In genomic region chr6:87705070-87705691, GRCh38 we compare ENCODE assay signal across 1 cellular context.
TF ChIP-seq lines count a peak whose summit lies in the region.

No MANE protein-coding gene starts in this region.

TF ChIP-seq in GM12878, 131 proteins besides CTCF, POLR2A, EP300 and RAD21 (continued from another document and continues in another):
- TF ChIP-seq, protein P1, sequence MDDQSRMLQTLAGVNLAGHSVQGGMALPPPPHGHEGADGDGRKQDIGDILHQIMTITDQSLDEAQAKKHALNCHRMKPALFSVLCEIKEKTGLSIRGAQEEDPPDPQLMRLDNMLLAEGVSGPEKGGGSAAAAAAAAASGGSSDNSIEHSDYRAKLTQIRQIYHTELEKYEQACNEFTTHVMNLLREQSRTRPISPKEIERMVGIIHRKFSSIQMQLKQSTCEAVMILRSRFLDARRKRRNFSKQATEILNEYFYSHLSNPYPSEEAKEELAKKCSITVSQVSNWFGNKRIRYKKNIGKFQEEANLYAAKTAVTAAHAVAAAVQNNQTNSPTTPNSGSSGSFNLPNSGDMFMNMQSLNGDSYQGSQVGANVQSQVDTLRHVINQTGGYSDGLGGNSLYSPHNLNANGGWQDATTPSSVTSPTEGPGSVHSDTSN (IDR thresholded peaks at IDR 0.05; ENCODE audit: insufficient replicate concordance, low read depth, low read length): peak; percentile 55
- TF ChIP-seq CBFB (IDR thresholded peaks at IDR 0.05; ENCODE audit: low read depth) (peak; percentile 85), ZNF217 (IDR thresholded peaks at IDR 0.05) (peak; percentile 98), MEF2B (IDR thresholded peaks at IDR 0.05; ENCODE audit: partially characterized antibody, poor library complexity, severe bottlenecking) (peak; percentile 48), TCF7 (IDR thresholded peaks at IDR 0.05; ENCODE audit: borderline replicate concordance) (peak; percentile 70), ZNF24 (IDR thresholded peaks at IDR 0.05) (peak; percentile 55; the same call in 1 of the 2 replicates), BHLHE40 (IDR thresholded peaks at IDR 0.05; ENCODE audit: borderline replicate concordance in 1 of 2, low read depth in 2 of 2, low read length in 1 of 2) (peak in 1 of 2 experiments; percentile 52; a peak in 2 of 4 replicates), GATAD2B (conservative IDR thresholded peaks at IDR 0.05; ENCODE audit: low read depth) (0 out of 2 replicates have a peak, but pooled peaks have one; percentile 53), MAX (IDR thresholded peaks at IDR 0.05; ENCODE audit: low read depth, low read length) (no peak), JUNB (IDR thresholded peaks at IDR 0.05) (peak; percentile 94), PAX5 (IDR thresholded peaks at IDR 0.05; ENCODE audit: borderline replicate concordance, low read depth, low read length) (peak; percentile 74), ZBED1 (IDR thresholded peaks at IDR 0.05; ENCODE audit: borderline replicate concordance) (peak; percentile 82; the same call in 1 of the 2 replicates), YBX1 (IDR thresholded peaks at IDR 0.05) (no peak), CBX5 (IDR thresholded peaks at IDR 0.05; ENCODE audit: low read depth) (peak; percentile 86; the same call in 1 of the 2 replicates), RBBP5 (conservative IDR thresholded peaks at IDR 0.05) (no peak), BCL11A (IDR thresholded peaks at IDR 0.05; ENCODE audit: low read depth, low read length) (peak; percentile 86), CHD1 (IDR thresholded peaks at IDR 0.05; ENCODE audit: low read depth, low read length) (0 out of 2 replicates have a peak, but pooled peaks have one; percentile 24), MTA2 (IDR thresholded peaks at IDR 0.05; ENCODE audit: low read depth) (peak; percentile 87), FOXM1 (IDR thresholded peaks at IDR 0.05; ENCODE audit: low read depth, low read length) (peak; percentile 83), SP1 (IDR thresholded peaks at IDR 0.05; ENCODE audit: low read depth, low read length) (peak; percentile 45), ATF2 (IDR thresholded peaks at IDR 0.05; ENCODE audit: low read length) (peak; percentile 85), RELB (IDR thresholded peaks at IDR 0.05; ENCODE audit: low read depth) (peak; percentile 80; the same call in 1 of the 2 replicates), JUND (IDR thresholded peaks at IDR 0.05; ENCODE audit: low read depth, low read length) (peak; percentile 78), BACH1 (IDR thresholded peaks at IDR 0.05; ENCODE audit: borderline replicate concordance) (peak; percentile 95; the same call in 1 of the 2 replicates), TCF12 (IDR thresholded peaks at IDR 0.05; ENCODE audit: low read depth, low read length) (peak; percentile 63; the same call in 1 of the 2 replicates), SIX5 (IDR thresholded peaks at IDR 0.05; ENCODE audit: low read depth, low read length, severe bottlenecking) (no peak), KLF5 (IDR thresholded peaks at IDR 0.05; ENCODE audit: partially characterized antibody) (peak; percentile 43), PML (IDR thresholded peaks at IDR 0.05; ENCODE audit: low read length) (0 out of 2 replicates have a peak, but pooled peaks have one; percentile 36), MEF2A (IDR thresholded peaks at IDR 0.05; ENCODE audit: insufficient read depth, low read depth, low read length) (peak; percentile 41; the same call in 1 of the 2 replicates), ETV6 (conservative IDR thresholded peaks at IDR 0.05 in 1 of 2, IDR thresholded peaks at IDR 0.05 in 1 of 2; ENCODE audit: borderline replicate concordance in 1 of 2, low read depth in 1 of 2) (peak in 1 of 2 experiments; percentile 57; a peak in 1 of 4 replicates), NR2F1 (conservative IDR thresholded peaks at IDR 0.05) (peak; percentile 54), ATF7 (IDR thresholded peaks at IDR 0.05; ENCODE audit: low read depth) (peak; percentile 82), NFXL1 (IDR thresholded peaks at IDR 0.05; ENCODE audit: borderline replicate concordance) (no peak), SRF (IDR thresholded peaks at IDR 0.05; ENCODE audit: low read depth in 2 of 2, low read length in 2 of 2) (0 out of 4 replicates have a peak, but pooled peaks of 1 of the 2 experiments have one; percentile 15), NBN (IDR thresholded peaks at IDR 0.05) (peak; percentile 74), CREM (IDR thresholded peaks at IDR 0.05; ENCODE audit: low read depth) (peak; percentile 87)
- TF ChIP-seq, protein P2, sequence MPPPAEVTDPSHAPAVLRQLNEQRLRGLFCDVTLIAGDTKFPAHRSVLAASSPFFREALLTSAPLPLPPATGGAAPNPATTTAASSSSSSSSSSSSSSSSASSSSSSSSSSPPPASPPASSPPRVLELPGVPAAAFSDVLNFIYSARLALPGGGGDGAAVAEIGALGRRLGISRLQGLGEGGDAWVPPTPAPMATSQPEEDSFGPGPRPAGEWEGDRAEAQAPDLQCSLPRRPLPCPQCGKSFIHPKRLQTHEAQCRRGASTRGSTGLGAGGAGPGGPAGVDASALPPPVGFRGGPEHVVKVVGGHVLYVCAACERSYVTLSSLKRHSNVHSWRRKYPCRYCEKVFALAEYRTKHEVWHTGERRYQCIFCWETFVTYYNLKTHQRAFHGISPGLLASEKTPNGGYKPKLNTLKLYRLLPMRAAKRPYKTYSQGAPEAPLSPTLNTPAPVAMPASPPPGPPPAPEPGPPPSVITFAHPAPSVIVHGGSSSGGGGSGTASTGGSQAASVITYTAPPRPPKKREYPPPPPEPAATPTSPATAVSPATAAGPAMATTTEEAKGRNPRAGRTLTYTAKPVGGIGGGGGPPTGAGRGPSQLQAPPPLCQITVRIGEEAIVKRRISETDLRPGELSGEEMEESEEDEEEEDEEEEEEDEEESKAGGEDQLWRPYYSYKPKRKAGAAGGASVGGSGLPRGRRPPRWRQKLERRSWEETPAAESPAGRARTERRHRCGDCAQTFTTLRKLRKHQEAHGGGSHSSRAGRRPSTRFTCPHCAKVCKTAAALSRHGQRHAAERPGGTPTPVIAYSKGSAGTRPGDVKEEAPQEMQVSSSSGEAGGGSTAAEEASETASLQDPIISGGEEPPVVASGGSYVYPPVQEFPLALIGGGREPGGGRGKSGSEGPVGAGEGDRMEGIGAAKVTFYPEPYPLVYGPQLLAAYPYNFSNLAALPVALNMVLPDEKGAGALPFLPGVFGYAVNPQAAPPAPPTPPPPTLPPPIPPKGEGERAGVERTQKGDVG (CRISPR knock-in tag; IDR thresholded peaks at IDR 0.05): no peak
- TF ChIP-seq, protein P3, sequence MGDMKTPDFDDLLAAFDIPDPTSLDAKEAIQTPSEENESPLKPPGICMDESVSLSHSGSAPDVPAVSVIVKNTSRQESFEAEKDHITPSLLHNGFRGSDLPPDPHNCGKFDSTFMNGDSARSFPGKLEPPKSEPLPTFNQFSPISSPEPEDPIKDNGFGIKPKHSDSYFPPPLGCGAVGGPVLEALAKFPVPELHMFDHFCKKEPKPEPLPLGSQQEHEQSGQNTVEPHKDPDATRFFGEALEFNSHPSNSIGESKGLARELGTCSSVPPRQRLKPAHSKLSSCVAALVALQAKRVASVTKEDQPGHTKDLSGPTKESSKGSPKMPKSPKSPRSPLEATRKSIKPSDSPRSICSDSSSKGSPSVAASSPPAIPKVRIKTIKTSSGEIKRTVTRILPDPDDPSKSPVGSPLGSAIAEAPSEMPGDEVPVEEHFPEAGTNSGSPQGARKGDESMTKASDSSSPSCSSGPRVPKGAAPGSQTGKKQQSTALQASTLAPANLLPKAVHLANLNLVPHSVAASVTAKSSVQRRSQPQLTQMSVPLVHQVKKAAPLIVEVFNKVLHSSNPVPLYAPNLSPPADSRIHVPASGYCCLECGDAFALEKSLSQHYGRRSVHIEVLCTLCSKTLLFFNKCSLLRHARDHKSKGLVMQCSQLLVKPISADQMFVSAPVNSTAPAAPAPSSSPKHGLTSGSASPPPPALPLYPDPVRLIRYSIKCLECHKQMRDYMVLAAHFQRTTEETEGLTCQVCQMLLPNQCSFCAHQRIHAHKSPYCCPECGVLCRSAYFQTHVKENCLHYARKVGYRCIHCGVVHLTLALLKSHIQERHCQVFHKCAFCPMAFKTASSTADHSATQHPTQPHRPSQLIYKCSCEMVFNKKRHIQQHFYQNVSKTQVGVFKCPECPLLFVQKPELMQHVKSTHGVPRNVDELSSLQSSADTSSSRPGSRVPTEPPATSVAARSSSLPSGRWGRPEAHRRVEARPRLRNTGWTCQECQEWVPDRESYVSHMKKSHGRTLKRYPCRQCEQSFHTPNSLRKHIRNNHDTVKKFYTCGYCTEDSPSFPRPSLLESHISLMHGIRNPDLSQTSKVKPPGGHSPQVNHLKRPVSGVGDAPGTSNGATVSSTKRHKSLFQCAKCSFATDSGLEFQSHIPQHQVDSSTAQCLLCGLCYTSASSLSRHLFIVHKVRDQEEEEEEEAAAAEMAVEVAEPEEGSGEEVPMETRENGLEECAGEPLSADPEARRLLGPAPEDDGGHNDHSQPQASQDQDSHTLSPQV (IDR thresholded peaks at IDR 0.05): no peak
- TF ChIP-seq, protein P4, sequence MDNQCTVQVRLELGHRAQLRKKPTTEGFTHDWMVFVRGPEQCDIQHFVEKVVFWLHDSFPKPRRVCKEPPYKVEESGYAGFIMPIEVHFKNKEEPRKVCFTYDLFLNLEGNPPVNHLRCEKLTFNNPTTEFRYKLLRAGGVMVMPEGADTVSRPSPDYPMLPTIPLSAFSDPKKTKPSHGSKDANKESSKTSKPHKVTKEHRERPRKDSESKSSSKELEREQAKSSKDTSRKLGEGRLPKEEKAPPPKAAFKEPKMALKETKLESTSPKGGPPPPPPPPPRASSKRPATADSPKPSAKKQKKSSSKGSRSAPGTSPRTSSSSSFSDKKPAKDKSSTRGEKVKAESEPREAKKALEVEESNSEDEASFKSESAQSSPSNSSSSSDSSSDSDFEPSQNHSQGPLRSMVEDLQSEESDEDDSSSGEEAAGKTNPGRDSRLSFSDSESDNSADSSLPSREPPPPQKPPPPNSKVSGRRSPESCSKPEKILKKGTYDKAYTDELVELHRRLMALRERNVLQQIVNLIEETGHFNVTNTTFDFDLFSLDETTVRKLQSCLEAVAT (IDR thresholded peaks at IDR 0.05): peak; percentile 44; the same call in 1 of the 2 replicates
- TF ChIP-seq, protein P5, sequence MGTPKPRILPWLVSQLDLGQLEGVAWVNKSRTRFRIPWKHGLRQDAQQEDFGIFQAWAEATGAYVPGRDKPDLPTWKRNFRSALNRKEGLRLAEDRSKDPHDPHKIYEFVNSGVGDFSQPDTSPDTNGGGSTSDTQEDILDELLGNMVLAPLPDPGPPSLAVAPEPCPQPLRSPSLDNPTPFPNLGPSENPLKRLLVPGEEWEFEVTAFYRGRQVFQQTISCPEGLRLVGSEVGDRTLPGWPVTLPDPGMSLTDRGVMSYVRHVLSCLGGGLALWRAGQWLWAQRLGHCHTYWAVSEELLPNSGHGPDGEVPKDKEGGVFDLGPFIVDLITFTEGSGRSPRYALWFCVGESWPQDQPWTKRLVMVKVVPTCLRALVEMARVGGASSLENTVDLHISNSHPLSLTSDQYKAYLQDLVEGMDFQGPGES (IDR thresholded peaks at IDR 0.05): no peak
- TF ChIP-seq, protein P6, sequence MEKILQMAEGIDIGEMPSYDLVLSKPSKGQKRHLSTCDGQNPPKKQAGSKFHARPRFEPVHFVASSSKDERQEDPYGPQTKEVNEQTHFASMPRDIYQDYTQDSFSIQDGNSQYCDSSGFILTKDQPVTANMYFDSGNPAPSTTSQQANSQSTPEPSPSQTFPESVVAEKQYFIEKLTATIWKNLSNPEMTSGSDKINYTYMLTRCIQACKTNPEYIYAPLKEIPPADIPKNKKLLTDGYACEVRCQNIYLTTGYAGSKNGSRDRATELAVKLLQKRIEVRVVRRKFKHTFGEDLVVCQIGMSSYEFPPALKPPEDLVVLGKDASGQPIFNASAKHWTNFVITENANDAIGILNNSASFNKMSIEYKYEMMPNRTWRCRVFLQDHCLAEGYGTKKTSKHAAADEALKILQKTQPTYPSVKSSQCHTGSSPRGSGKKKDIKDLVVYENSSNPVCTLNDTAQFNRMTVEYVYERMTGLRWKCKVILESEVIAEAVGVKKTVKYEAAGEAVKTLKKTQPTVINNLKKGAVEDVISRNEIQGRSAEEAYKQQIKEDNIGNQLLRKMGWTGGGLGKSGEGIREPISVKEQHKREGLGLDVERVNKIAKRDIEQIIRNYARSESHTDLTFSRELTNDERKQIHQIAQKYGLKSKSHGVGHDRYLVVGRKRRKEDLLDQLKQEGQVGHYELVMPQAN (conservative IDR thresholded peaks at IDR 0.05): peak; percentile 63; the same call in 1 of the 2 replicates
